9 cellular contexts compared by ENCODE assay signal in genomic region chr20:46520976-46521579, GRCh38. TPM values are rescaled to one million over a fixed set of nuclear protein-coding genes. Genes with fewer than 3 reads are reported as not detected.
A peak's percentile ranks its signal among the peaks of the same experiment; 100 is the strongest.
DNase-seq lines count a peak whose midpoint lies in the region; ATAC-seq and TF ChIP-seq lines count a peak whose summit lies in the region.
"Had no signal": no experiment of that assay in that cellular context is flagged by ENCODE, and none has a peak within 500 bp of the region (broad histone marks: within the 10 kb centered on the region; RNA-seq: fewer than 3 reads in every experiment).

No MANE protein-coding gene starts in this region.

- no peak overlapping the region for H3K9ac ChIP-seq in mammary epithelial cell (ENCODE audit: insufficient read depth, low read length)
- H3K9ac ChIP-seq: BLaER1 treated with 17β-estradiol and CSF1 and Interleukin-3, amounts not matched to agents 10 nM and 100 nM had no signal

- WGBS in mammary epithelial cell (ENCODE audit: low coverage, missing lambda C conversion rate) = 21% methylated on average over 2 of the region's 4 CpGs

- no peak overlapping the region for H3K27ac Mint-ChIP-seq in T-helper 2 cell treated with Interferon-gamma antibody and Interleukin-4, amounts not matched to agents 5 μg/mL and 100 μg/mL, for 36 hours

- DNase-seq in NK-92 treated with Interleukin-12 subunit alpha and Interleukin-12 subunit beta, amount 100 ng/mL, for 24 hours (lab: John Stamatoyannopoulos, UW) = peak; percentile 51
- DNase-seq in NK-92 (lab: John Stamatoyannopoulos, UW; ENCODE audit: unreplicated experiment) (no peak), NCI-H1436 (lab: John Stamatoyannopoulos, UW) (peak; percentile 34), mammary epithelial cell (peak; percentile 42), kidney tubule cell (ENCODE audit: low spot score) (peak; percentile 69)
- DNase-seq in T-helper 2 cell treated with Interferon-gamma antibody and Interleukin-4, amounts not matched to agents 5 μg/mL and 100 μg/mL, for 36 hours (ENCODE audit: low spot score) = peak; percentile 31
- peak; percentile 26 for DNase-seq in stimulated activated CD8-positive, alpha-beta memory T cell treated with anti-CD3 and anti-CD28 coated beads, Interleukin-12 subunit alpha, Interleukin-12 subunit beta, amount 100 ng/mL, for 1 hour (ENCODE audit: low read depth)

- H3K36me3 ChIP-seq in mammary epithelial cell (ENCODE audit: insufficient read depth, low read length) = no peaks in the 10 kb centered on the region
- H3K36me3 ChIP-seq: BLaER1 treated with 17β-estradiol and CSF1 and Interleukin-3, amounts not matched to agents 10 nM and 100 nM had no signal

- H3K9me3 Mint-ChIP-seq in T-helper 2 cell treated with Interferon-gamma antibody and Interleukin-4, amounts not matched to agents 5 μg/mL and 100 μg/mL, for 36 hours = no peaks in the 10 kb centered on the region

- H3K4me3 ChIP-seq in mammary epithelial cell (replicated peaks in 1 of 3; ENCODE audit: insufficient read depth in 1 of 3, low read depth in 2 of 3, low read length in 3 of 3) = no peak overlapping the region
- H3K4me3 ChIP-seq: BLaER1 treated with 17β-estradiol and CSF1 and Interleukin-3, amounts not matched to agents 10 nM and 100 nM had no signal

- no peak overlapping the region for H3K4me2 ChIP-seq in mammary epithelial cell (ENCODE audit: insufficient read depth, low read depth, low read length)
- H3K4me2 ChIP-seq: BLaER1 treated with 17β-estradiol and CSF1 and Interleukin-3, amounts not matched to agents 10 nM and 100 nM had no signal

- dilution Hi-C loops in mammary epithelial cell (cut with HindIII; ENCODE audit: low sequenced_read_pairs) = no loop called here

- H3K9me3 ChIP-seq in mammary epithelial cell (replicated peaks; ENCODE audit: insufficient read depth, low read length) = no peaks in the 10 kb centered on the region

- intact Hi-C loops in mammary epithelial cell (cut with micrococcal nuclease) = loop anchor here (1.0 to 2.0 kb wide), 3 partner anchors 160 to 228 kb away; no protein-coding TSS in a partner anchor

- H3K36me3 Mint-ChIP-seq in T-helper 2 cell treated with Interferon-gamma antibody and Interleukin-4, amounts not matched to agents 5 μg/mL and 100 μg/mL, for 36 hours (ENCODE audit: low read depth) = no peaks in the 10 kb centered on the region

- ATAC-seq in GM21619 (IDR thresholded peaks at IDR 0.05; ENCODE audit: unreplicated experiment) = no peak

- CTCF ChIA-PET in mammary epithelial cell (lab: Charles Lee; ENCODE audit: low non-redundant PET) = no interaction called here

- no peak overlapping the region for H3K4me3 Mint-ChIP-seq in T-helper 2 cell treated with Interferon-gamma antibody and Interleukin-4, amounts not matched to agents 5 μg/mL and 100 μg/mL, for 36 hours

- in situ Hi-C loops in mammary epithelial cell (cut with MboI; ENCODE audit: low sequenced_read_pairs in 2 of 2) = loop anchor here (5.0 kb wide), 2 partner anchors 156 to 161 kb away; no protein-coding TSS in a partner anchor

- no peak overlapping the region for H3K27ac ChIP-seq in mammary epithelial cell (ENCODE audit: insufficient read depth, low read depth, low read length)
- H3K27ac ChIP-seq: BLaER1 treated with 17β-estradiol and CSF1 and Interleukin-3, amounts not matched to agents 10 nM and 100 nM had no signal

- no peaks in the 10 kb centered on the region for H3K79me2 ChIP-seq in mammary epithelial cell (ENCODE audit: insufficient read depth, low read length)

- H3K27me3 ChIP-seq in mammary epithelial cell (ENCODE audit: insufficient read depth, low read length) = no peaks in the 10 kb centered on the region
- H3K27me3 ChIP-seq: BLaER1 treated with 17β-estradiol and CSF1 and Interleukin-3, amounts not matched to agents 10 nM and 100 nM had no signal

- peaks cover 2% of the 10 kb centered on the region for H4K20me1 ChIP-seq in mammary epithelial cell (ENCODE audit: insufficient read depth, low read length)
- H4K20me1 ChIP-seq: BLaER1 treated with 17β-estradiol and CSF1 and Interleukin-3, amounts not matched to agents 10 nM and 100 nM had no signal

- no peak overlapping the region for H2AFZ ChIP-seq in mammary epithelial cell (ENCODE audit: low read depth, low read length)

- peak; percentile 65 to 89 for TF ChIP-seq CTCF in mammary epithelial cell (conservative IDR thresholded peaks at IDR 0.05 in 1 of 2, IDR thresholded peaks at IDR 0.05 in 1 of 2; ENCODE audit: extremely low read depth in 1 of 2, insufficient read depth in 1 of 2, low read depth in 1 of 2, low read length in 2 of 2)

- H3K4me1 ChIP-seq in mammary epithelial cell (ENCODE audit: insufficient read depth, low read length) = no peaks in the 10 kb centered on the region

- H3K27me3 Mint-ChIP-seq in T-helper 2 cell treated with Interferon-gamma antibody and Interleukin-4, amounts not matched to agents 5 μg/mL and 100 μg/mL, for 36 hours (ENCODE audit: low read depth) = peaks cover 8% of the 10 kb centered on the region

- no TSS peak for BruUV-seq in mammary epithelial cell (replicated peaks; lab: Mats Ljungman, UMichigan)

- H3K4me1 Mint-ChIP-seq in T-helper 2 cell treated with Interferon-gamma antibody and Interleukin-4, amounts not matched to agents 5 μg/mL and 100 μg/mL, for 36 hours (ENCODE audit: low read depth) = peaks cover 3% of the 10 kb centered on the region

RNA-seq across cellular contexts. Expression of gene ZNF334, which starts 7.7 kb away (rescaled TPM):
- total RNA-seq in mammary epithelial cell = 1 to 10 TPM; 1.1 to 4.3 TPM
- 2.0 TPM for polyA plus RNA-seq in mammary epithelial cell
- polyA minus RNA-seq in mammary epithelial cell = 1.1 TPM

RNA-seq across cellular contexts. Expression of gene OCSTAMP, which starts 29.4 kb away (rescaled TPM):
- not detected for total RNA-seq in mammary epithelial cell
- not detected for polyA plus RNA-seq in mammary epithelial cell
- not detected for polyA minus RNA-seq in mammary epithelial cell
